10 cellular contexts compared by ENCODE assay signal in the genomic region with DNA sequence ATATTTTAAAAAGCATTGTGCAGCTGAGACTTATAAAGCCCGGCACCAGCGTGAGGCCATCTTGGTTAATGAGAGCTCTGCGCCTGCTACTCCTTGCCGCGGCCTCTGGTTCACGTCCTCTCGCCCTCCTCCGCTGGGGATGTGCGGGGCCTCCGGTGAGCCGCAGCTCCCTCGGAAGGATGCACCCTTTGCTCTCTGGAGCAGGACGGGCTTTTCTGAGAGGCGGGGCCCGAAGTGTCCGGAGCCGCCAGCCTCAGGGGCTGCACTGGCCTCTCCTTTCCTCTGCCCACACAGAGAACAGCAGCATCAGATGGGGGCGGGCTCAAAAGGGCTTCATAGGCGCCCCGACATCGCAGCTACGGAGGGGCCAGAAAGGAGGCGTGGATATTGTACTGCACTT.
DNase-seq lines count a peak whose midpoint lies in the region; ATAC-seq and TF ChIP-seq lines count a peak whose summit lies in the region.
"Had no signal": no experiment of that assay in that cellular context is flagged by ENCODE, and none has a peak within 500 bp of the region (broad histone marks: within the 10 kb centered on the region; RNA-seq: fewer than 3 reads in every experiment).

No MANE protein-coding gene starts in this region.

- intact Hi-C loops in activated CD4-positive, alpha-beta T cell treated with anti-CD3 and anti-CD28 coated beads, Interleukin-2, amount 10 ng/mL, durations not matched to agents 24 days and 14 days (cut with micrococcal nuclease): loop anchor here (2.0 kb wide), 1 partner anchor 349 kb away; no protein-coding TSS in a partner anchor

- peaks cover 7% of the 10 kb centered on the region for H3K27me3 Mint-ChIP-seq in activated CD4-positive, alpha-beta T cell treated with anti-CD3 and anti-CD28 coated beads, Interleukin-2, amount 10 ng/mL, durations not matched to agents 24 days and 14 days

- H3K4me3 Mint-ChIP-seq in activated CD4-positive, alpha-beta T cell treated with anti-CD3 and anti-CD28 coated beads, Interleukin-2, amount 10 ng/mL, durations not matched to agents 24 days and 14 days: no peak overlapping the region
- H3K4me3 Mint-ChIP-seq: T-helper 2 cell treated with Interferon-gamma antibody and Interleukin-4, amounts not matched to agents 5 μg/mL and 100 μg/mL, for 36 hours had no signal

- H3K9me3 Mint-ChIP-seq in activated CD4-positive, alpha-beta T cell treated with anti-CD3 and anti-CD28 coated beads, Interleukin-2, amount 10 ng/mL, durations not matched to agents 24 days and 14 days: no peaks in the 10 kb centered on the region
- H3K9me3 Mint-ChIP-seq: T-helper 2 cell treated with Interferon-gamma antibody and Interleukin-4, amounts not matched to agents 5 μg/mL and 100 μg/mL, for 36 hours had no signal

- peak; percentile 11 for DNase-seq in GM20000 (ENCODE audit: low spot score)
- DNase-seq in brain microvascular endothelial cell: no peak
- peak; percentile 78 for DNase-seq in iPS-NIHi11 (ENCODE audit: low spot score)
- DNase-seq in skeletal muscle cell (ENCODE audit: low read depth): no peak
- DNase-seq in activated effector memory CD4-positive, alpha-beta T cell treated with Interleukin-2 at 50 U/mL for 16 hours: no peak
- DNase-seq in activated CD4-positive, alpha-beta T cell treated with anti-CD3 and anti-CD28 coated beads, Interleukin-2, amount 10 ng/mL, durations not matched to agents 24 days and 14 days: no peak

- H3K36me3 Mint-ChIP-seq in activated CD4-positive, alpha-beta T cell treated with anti-CD3 and anti-CD28 coated beads, Interleukin-2, amount 10 ng/mL, durations not matched to agents 24 days and 14 days (ENCODE audit: low read depth): no peaks in the 10 kb centered on the region
- H3K36me3 Mint-ChIP-seq: naive B cell had no signal

- no peak overlapping the region for H3K27ac Mint-ChIP-seq in activated CD4-positive, alpha-beta T cell treated with anti-CD3 and anti-CD28 coated beads, Interleukin-2, amount 10 ng/mL, durations not matched to agents 24 days and 14 days
- H3K27ac Mint-ChIP-seq: naive B cell; T-helper 2 cell treated with Interferon-gamma antibody and Interleukin-4, amounts not matched to agents 5 μg/mL and 100 μg/mL, for 36 hours had no signal

- H3K27ac ChIP-seq in brain microvascular endothelial cell: no peak overlapping the region

- H3K27me3 ChIP-seq in brain microvascular endothelial cell (replicated peaks): no peaks in the 10 kb centered on the region

- H3K4me3 ChIP-seq in brain microvascular endothelial cell (ENCODE audit: low read depth, low read length): peak overlapping the region; percentile 45
- H3K4me3 ChIP-seq in skeletal muscle cell (ENCODE audit: low read depth, low read length): peak overlapping the region; percentile 44

- no peak for TF ChIP-seq CTCF in GM20000 (IDR thresholded peaks at IDR 0.05; ENCODE audit: extremely low read depth, missing control alignments)
- no peak for TF ChIP-seq CTCF in brain microvascular endothelial cell (IDR thresholded peaks at IDR 0.05; ENCODE audit: low read depth, low read length, missing control alignments)

- H3K36me3 ChIP-seq in brain microvascular endothelial cell (replicated peaks): no peaks in the 10 kb centered on the region

- no peaks in the 10 kb centered on the region for H3K4me1 Mint-ChIP-seq in activated CD4-positive, alpha-beta T cell treated with anti-CD3 and anti-CD28 coated beads, Interleukin-2, amount 10 ng/mL, durations not matched to agents 24 days and 14 days

- no peak for ATAC-seq in HG03045 (IDR thresholded peaks at IDR 0.05; ENCODE audit: unreplicated experiment)
- no peak for ATAC-seq in HG03565 (IDR thresholded peaks at IDR 0.05; ENCODE audit: unreplicated experiment)

- in situ Hi-C loops in brain microvascular endothelial cell (cut with HindIII; ENCODE audit: low pct_ligation_motif_present, low sequenced_read_pairs): no loop called here

Comparison
In these comparisons a context has a peak if more than half of its experiments do, and no peak if none do; other contexts are left out.
1. DNase-seq: peak in GM20000 (single experiment) and iPS-NIHi11 (single experiment); none in brain microvascular endothelial cell (single experiment), skeletal muscle cell (single experiment), activated effector memory CD4-positive, alpha-beta T cell treated with Interleukin-2 at 50 U/mL for 16 hours (single experiment) and activated CD4-positive, alpha-beta T cell treated with anti-CD3 and anti-CD28 coated beads, Interleukin-2, amount 10 ng/mL, durations not matched to agents 24 days and 14 days (single experiment).